ENCODE assay signal across 1 cellular context in genomic region chr1:203493901-203494300, GRCh38.
TF ChIP-seq lines count a peak whose summit lies in the region.

TSS of gene OPTC (plus strand) at chr1:203494153. CDS start at chr1:203496006, 1,853 bp downstream.

TF ChIP-seq in SK-N-SH treated with all-trans-retinoic acid at 6 μM for 48 hours, 23 proteins besides CTCF, POLR2A, EP300 and RAD21 (continued from another document):
- TF ChIP-seq PATZ1 (CRISPR knock-in tag; IDR thresholded peaks at IDR 0.05; ENCODE audit: borderline replicate concordance) (no peak), OSR1 (CRISPR knock-in tag; IDR thresholded peaks at IDR 0.05) (no peak), ZNF565 (CRISPR knock-in tag; conservative IDR thresholded peaks at IDR 0.05; ENCODE audit: low read depth) (no peak), ZFP3 (CRISPR knock-in tag; IDR thresholded peaks at IDR 0.05) (no peak)
